In the genomic region with DNA sequence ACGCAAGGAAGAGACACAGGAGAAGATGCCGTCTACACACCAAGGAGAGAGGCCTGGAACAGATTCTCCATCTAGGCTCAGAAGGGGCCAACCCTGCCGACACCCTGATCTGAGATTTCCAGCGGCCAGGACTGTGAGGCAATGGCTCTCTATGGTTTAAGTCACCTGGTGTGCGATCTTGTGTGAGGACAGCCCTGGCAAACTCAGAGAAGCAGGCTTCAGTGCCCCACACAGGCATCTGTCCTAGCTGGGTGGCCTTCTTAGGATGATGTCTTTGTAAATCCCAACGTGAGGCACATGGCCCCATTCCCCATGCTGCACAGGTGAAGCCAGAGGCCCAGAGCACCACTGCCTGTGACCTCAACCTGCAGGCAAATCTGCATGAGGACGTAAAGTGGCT, we compare ENCODE assay signal across 16 cellular contexts.
A peak's percentile ranks its signal among the peaks of the same experiment; 100 is the strongest.
DNase-seq lines count a peak whose midpoint lies in the region; ATAC-seq and TF ChIP-seq lines count a peak whose summit lies in the region.
"Had no signal": no experiment of that assay in that cellular context is flagged by ENCODE, and none has a peak within 500 bp of the region (broad histone marks: within the 10 kb centered on the region; RNA-seq: fewer than 3 reads in every experiment).

No MANE protein-coding gene starts in this region.

- no peak overlapping the region for H3K4ac ChIP-seq in H9 (ENCODE audit: low read depth, low read length)

- DNase-seq in A673 (ENCODE audit: low spot score) = no peak
- peak; percentile 11 for DNase-seq in H9
- DNase-seq in endodermal cell = peak; percentile 26
- peak; percentile 22 for DNase-seq in lung (ENCODE audit: low spot score)
- no peak for DNase-seq in H4 (ENCODE audit: low spot score)
- DNase-seq in mucosa of descending colon = no peak
- DNase-seq in ascending aorta (ENCODE audit: low spot score in 2 of 2) = no peak
- DNase-seq in SW 1271 (lab: John Stamatoyannopoulos, UW) = no peak
- DNase-seq: AML-193; Caco-2; CD4-positive, alpha-beta T cell; GM23248; H7 had no signal

- H3K4me3 ChIP-seq in A673 (ENCODE audit: low read depth, low read length, poor library complexity, severe bottlenecking) = no peak overlapping the region
- H3K4me3 ChIP-seq in endodermal cell (ENCODE audit: low read length) = no peak overlapping the region
- H3K4me3 ChIP-seq in lung = no peak overlapping the region
- no peak overlapping the region for H3K4me3 ChIP-seq in mucosa of descending colon
- H3K4me3 ChIP-seq in ascending aorta = no peak overlapping the region
- H3K4me3 ChIP-seq: GM23248 had no signal

- no peak overlapping the region for H2AK5ac ChIP-seq in H9 (ENCODE audit: insufficient read length, low read length)

- POLR2A ChIA-PET in A673 (lab: Charles Lee; ENCODE audit: low non-redundant PET) = no interaction called here

- no peaks in the 10 kb centered on the region for H3K79me2 ChIP-seq in H9 (ENCODE audit: insufficient read depth, low read length)

- H3K9me3 Mint-ChIP-seq in H9 (peaks cover 0 to 8% of the 10 kb centered on the region in 2 experiments; a peak in 3 of 5 replicates), endodermal cell (peaks cover 4% of the 10 kb centered on the region)
- H3K9me3 Mint-ChIP-seq: CD4-positive, alpha-beta T cell had no signal

- CTCF ChIA-PET in A673 (lab: Charles Lee) = no interaction called here

- no peak overlapping the region for H3K56ac ChIP-seq in H9 (ENCODE audit: insufficient read length, low read depth, low read length)

- no TSS peak for BruUV-seq in A673 (replicated peaks; lab: Mats Ljungman, UMichigan)

- no peak overlapping the region for H3K23ac ChIP-seq in H9 (ENCODE audit: insufficient read length, low read depth, low read length)

- H3K14ac ChIP-seq in H9 (ENCODE audit: insufficient read depth, low read length) = no peak overlapping the region

- no peaks in the 10 kb centered on the region for H3K79me1 ChIP-seq in H9 (ENCODE audit: insufficient read depth, low read depth, low read length, poor library complexity, severe bottlenecking)

- H2AFZ ChIP-seq in H9 (ENCODE audit: low read length) = no peak overlapping the region
- H2AFZ ChIP-seq: GM23248 had no signal

- H2BK20ac ChIP-seq in H9 (ENCODE audit: low read depth, low read length, poor library complexity, severe bottlenecking) = no peak overlapping the region

- no peaks in the 10 kb centered on the region for H3K23me2 ChIP-seq in H9 (ENCODE audit: insufficient read length, low read depth, low read length, poor library complexity, severe bottlenecking)

- H3K27ac ChIP-seq in A673 (ENCODE audit: low read depth, low read length, poor library complexity, severe bottlenecking) (peak overlapping the region; percentile 100), H9 (ENCODE audit: insufficient read length, low read depth, low read length) (no peak overlapping the region), endodermal cell (ENCODE audit: low read depth, low read length) (no peak overlapping the region), lung (ENCODE audit: low read depth in 1 of 2, low read length in 1 of 2) (no peak overlapping the region), ascending aorta (no peak overlapping the region)
- H3K27ac ChIP-seq: C4-2B, GM23248 had no signal

- H3K27ac Mint-ChIP-seq in H9 = no peak overlapping the region
- no peak overlapping the region for H3K27ac Mint-ChIP-seq in endodermal cell
- H3K27ac Mint-ChIP-seq: CD4-positive, alpha-beta T cell; IgD-negative memory B cell had no signal

- H2BK15ac ChIP-seq in H9 (ENCODE audit: low read depth, low read length) = no peak overlapping the region

- no peak for TF ChIP-seq CTCF in A673 (conservative IDR thresholded peaks at IDR 0.05; ENCODE audit: low read depth, low read length)
- TF ChIP-seq CTCF in H9 (conservative IDR thresholded peaks at IDR 0.05) = no peak
- TF ChIP-seq CTCF in endodermal cell (conservative IDR thresholded peaks at IDR 0.05) = no peak
- no peak for TF ChIP-seq CTCF in lung (IDR thresholded peaks at IDR 0.05; ENCODE audit: control extremely low read depth, extremely low read depth)
- no peak for TF ChIP-seq CTCF in mucosa of descending colon (IDR thresholded peaks at IDR 0.05)
- no peak for TF ChIP-seq CTCF in ascending aorta (IDR thresholded peaks at IDR 0.05)

- H3K36me3 Mint-ChIP-seq in H9 (ENCODE audit: insufficient read depth in 1 of 3, low read depth in 3 of 3) (peaks cover 0 to 10% (median 0%) of the 10 kb centered on the region in 3 experiments; a peak in 4 of 7 replicates), endodermal cell (ENCODE audit: low read depth) (no peaks in the 10 kb centered on the region)
- H3K36me3 Mint-ChIP-seq: IgD-negative memory B cell had no signal

- H3K36me3 ChIP-seq in A673 (ENCODE audit: insufficient read depth, low read length, poor library complexity, severe bottlenecking) = peaks cover 3% of the 10 kb centered on the region
- no peaks in the 10 kb centered on the region for H3K36me3 ChIP-seq in endodermal cell (ENCODE audit: control insufficient read depth, insufficient read depth, low read length)
- H3K36me3 ChIP-seq in lung (ENCODE audit: control insufficient read depth in 2 of 2, insufficient read depth in 2 of 2, low read length in 2 of 2) = no peaks in the 10 kb centered on the region
- H3K36me3 ChIP-seq in mucosa of descending colon (ENCODE audit: low read depth) = no peaks in the 10 kb centered on the region
- no peaks in the 10 kb centered on the region for H3K36me3 ChIP-seq in ascending aorta

- no peak overlapping the region for H2BK120ac ChIP-seq in H9 (ENCODE audit: low read depth, low read length, poor library complexity, severe bottlenecking)

- H3K27me3 ChIP-seq in A673 (replicated peaks; ENCODE audit: insufficient read depth, low read depth, low read length, poor library complexity) = no peaks in the 10 kb centered on the region
- H3K27me3 ChIP-seq in H9 (ENCODE audit: insufficient read depth, low read length) = no peaks in the 10 kb centered on the region
- H3K27me3 ChIP-seq in endodermal cell (ENCODE audit: control insufficient read depth, insufficient read depth, low read length, poor library complexity, severe bottlenecking) = no peaks in the 10 kb centered on the region
- no peaks in the 10 kb centered on the region for H3K27me3 ChIP-seq in lung (ENCODE audit: control insufficient read depth, insufficient read depth)
- H3K27me3 ChIP-seq in ascending aorta = no peaks in the 10 kb centered on the region

- H3K4me1 Mint-ChIP-seq in H9 (peaks cover 37 to 40% of the 10 kb centered on the region in 2 experiments), endodermal cell (peaks cover 1% of the 10 kb centered on the region)
- H3K4me1 Mint-ChIP-seq: IgD-negative memory B cell had no signal

- intact Hi-C loops in A673 (cut with micrococcal nuclease; ENCODE audit: unreplicated experiment) = no loop called here
- intact Hi-C loops in mucosa of descending colon (cut with DNase I, micrococcal nuclease) = no loop called here
- intact Hi-C loops in ascending aorta (cut with DNase I) = no loop called here

- H3T11ph ChIP-seq in H9 (ENCODE audit: low read length) = no peak overlapping the region

- H4K91ac ChIP-seq in H9 (ENCODE audit: insufficient read length, low read depth, low read length) = no peak overlapping the region

- H3K4me3 Mint-ChIP-seq in H9 (no peak overlapping the region), endodermal cell (no peak overlapping the region)
- H3K4me3 Mint-ChIP-seq: CD4-positive, alpha-beta T cell; IgD-negative memory B cell had no signal

- H3K4me2 ChIP-seq in H9 (ENCODE audit: insufficient read depth, insufficient read length, low read length) = no peak overlapping the region

- peaks cover 2% of the 10 kb centered on the region; the same call in 1 of the 2 replicates for H3K27me3 Mint-ChIP-seq in H9 (ENCODE audit: low read depth)
- no peaks in the 10 kb centered on the region for H3K27me3 Mint-ChIP-seq in endodermal cell (ENCODE audit: insufficient read depth)

- no peak overlapping the region for H3K18ac ChIP-seq in H9 (ENCODE audit: insufficient read length, low read depth, low read length)

- no peaks in the 10 kb centered on the region for H4K20me1 ChIP-seq in H9 (ENCODE audit: control insufficient read depth, insufficient read depth, insufficient read length)

- H3K9me3 ChIP-seq in A673 (ENCODE audit: low read depth, low read length, poor library complexity, severe bottlenecking) = peaks cover 60% of the 10 kb centered on the region
- H3K9me3 ChIP-seq in H9 (ENCODE audit: control insufficient read depth, low read depth, low read length) = no peaks in the 10 kb centered on the region
- H3K9me3 ChIP-seq in endodermal cell (ENCODE audit: control insufficient read depth, low read length) = no peaks in the 10 kb centered on the region
- H3K9me3 ChIP-seq in lung (ENCODE audit: control insufficient read depth in 2 of 2, insufficient read depth in 1 of 2, low read length in 1 of 2) = peaks cover 0 to 6% of the 10 kb centered on the region in 2 donors
- H3K9me3 ChIP-seq in mucosa of descending colon = no peaks in the 10 kb centered on the region
- H3K9me3 ChIP-seq in ascending aorta = no peaks in the 10 kb centered on the region
- H3K9me3 ChIP-seq: Caco-2 had no signal

- no peak overlapping the region for H2BK5ac ChIP-seq in H9 (ENCODE audit: insufficient read length, low read length)

- H3K4me1 ChIP-seq in A673 (ENCODE audit: insufficient read depth, low read length, poor library complexity, severe bottlenecking) (peaks cover 7% of the 10 kb centered on the region), H9 (ENCODE audit: insufficient read depth, low read length) (no peaks in the 10 kb centered on the region; the same call in 1 of the 2 replicates), endodermal cell (ENCODE audit: control insufficient read depth, insufficient read depth, low read length) (no peaks in the 10 kb centered on the region), lung (ENCODE audit: control insufficient read depth in 2 of 2, insufficient read depth in 2 of 2, low read length in 2 of 2) (no peaks in the 10 kb centered on the region), mucosa of descending colon (ENCODE audit: low read depth) (peaks cover 10% of the 10 kb centered on the region), ascending aorta (no peaks in the 10 kb centered on the region)
- H3K4me1 ChIP-seq: Caco-2 had no signal

- WGBS in H9 (ENCODE audit: extremely low coverage, insufficient read length, low lambda C conversion rate) = no CpG with 5 or more reads among the region's 7 CpGs
- WGBS in endodermal cell (ENCODE audit: insufficient coverage in 1 of 2, insufficient read length in 1 of 2), 2 experiments = 94 to 95% methylated on average over 7 of the region's 7 CpGs
- 93 to 94% methylated on average over 7 of the region's 7 CpGs for WGBS in lung, 2 donors

- no peak overlapping the region for H3K9ac ChIP-seq in H9 (ENCODE audit: extremely low read depth, insufficient read length, low read length)
- H3K9ac ChIP-seq in endodermal cell (ENCODE audit: extremely low read depth, low read length, poor library complexity, severe bottlenecking) = no peak overlapping the region
- H3K9ac ChIP-seq: GM23248 had no signal

- no peak overlapping the region for H2BK12ac ChIP-seq in H9 (ENCODE audit: insufficient read length, low read depth, low read length)

- no peak overlapping the region for H4K8ac ChIP-seq in H9 (replicated peaks; ENCODE audit: insufficient read length, low read depth, low read length)

- no peak overlapping the region for H4K5ac ChIP-seq in H9 (ENCODE audit: insufficient read length, low read depth, low read length)

- ATAC-seq in lung (ENCODE audit: insufficient read depth, low FRiP score) (no peak), mucosa of descending colon (no peak)
- ATAC-seq: HepG2 had no signal

Comparison
In these comparisons a context has a peak if more than half of its experiments do, and no peak if none do; other contexts are left out.
1. DNase-seq: peak in H9 (single experiment), endodermal cell (single experiment) and lung (single experiment); none in A673 (single experiment), H4 (single experiment), mucosa of descending colon (0 of 3), ascending aorta (0 of 2) and SW 1271 (0 of 2).